ENCODE assay signal across 8 cellular contexts in the genomic region with DNA sequence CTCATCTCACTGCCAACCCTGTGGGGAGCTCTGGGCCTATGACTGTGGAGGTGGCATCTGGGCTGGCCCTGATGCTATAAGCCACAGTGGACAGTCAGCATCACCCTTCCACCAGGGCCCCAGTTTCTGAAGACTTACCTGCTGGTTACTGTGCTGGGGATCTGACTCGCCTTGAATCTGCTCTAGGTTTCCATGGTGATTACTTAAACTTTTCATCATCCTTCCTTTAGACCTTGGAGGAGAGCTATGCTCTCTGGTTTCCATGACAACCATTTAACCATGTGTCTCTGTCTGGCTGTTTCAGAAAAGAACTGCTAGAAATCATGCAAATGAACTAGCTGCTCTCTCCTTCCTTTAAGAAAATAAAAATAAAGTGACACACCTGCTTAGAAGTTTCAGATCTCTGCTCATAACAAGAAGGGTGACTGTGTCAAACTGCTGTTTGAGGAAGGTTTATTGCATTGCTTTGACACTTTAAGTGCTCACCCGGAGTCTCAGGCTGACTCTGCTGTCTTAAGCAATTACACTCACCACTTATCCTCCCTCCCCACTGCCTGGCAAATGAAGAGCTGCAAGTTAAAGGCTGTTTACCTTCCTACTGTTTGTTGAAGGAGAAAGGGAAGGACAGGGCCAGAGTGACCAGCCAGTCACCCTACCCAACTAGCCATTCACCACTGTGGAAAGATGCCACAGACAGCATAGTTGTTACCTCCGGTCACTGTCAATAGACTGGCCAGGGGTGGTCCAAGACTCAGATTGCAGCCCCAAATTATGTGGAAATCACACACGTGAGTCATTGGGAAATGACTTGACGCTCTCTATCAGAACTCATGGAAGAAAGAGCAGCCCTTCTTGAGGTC.
DNase-seq lines count a peak whose midpoint lies in the region; ATAC-seq lines count a peak whose summit lies in the region.

No MANE protein-coding gene starts in this region.

- H3K27me3 Mint-ChIP-seq in T-cell, result peaks cover 11% of the 10 kb centered on the region in 2 donors

- peaks cover 2 to 8% (median 6%) of the 10 kb centered on the region in 3 donors for H3K4me1 Mint-ChIP-seq in T-cell

- no peak overlapping the region for H3K4me3 Mint-ChIP-seq in T-cell

- no peaks in the 10 kb centered on the region for H3K36me3 Mint-ChIP-seq in T-cell

- POLR2A ChIA-PET in T-cell (lab: Charles Lee), result no interaction called here

- intact Hi-C loops in left colon (cut with DNase I, micrococcal nuclease), result no loop called here

- ATAC-seq in HG02870 (IDR thresholded peaks at IDR 0.05; ENCODE audit: unreplicated experiment) (peak; percentile 95), T-cell (replicated peaks in 1 of 4) (peak in 3 of 4 experiments; percentile 27 to 32 (median 27)), left colon (peak; percentile 50)

- CTCF ChIA-PET in T-cell (lab: Charles Lee), result no interaction called here

- peak; percentile 66 for DNase-seq in activated effector memory CD4-positive, alpha-beta T cell treated with anti-CD3 and anti-CD28 coated beads, Interleukin-2, amount 50 U/mL, for 16 hours
- DNase-seq in activated effector memory CD4-positive, alpha-beta T cell treated with Interleukin-2 at 50 U/mL for 16 hours, result no peak
- DNase-seq in T-cell (no peak), left colon (no peak), RKO (ENCODE audit: low spot score) (no peak), dermis blood vessel endothelial cell (no peak), NCI-H2196 (lab: John Stamatoyannopoulos, UW; ENCODE audit: unreplicated experiment) (no peak)

- H3K27ac Mint-ChIP-seq in T-cell, result no peak overlapping the region

- no peaks in the 10 kb centered on the region for H3K9me3 Mint-ChIP-seq in T-cell

Comparison
In these comparisons a context has a peak if more than half of its experiments do, and no peak if none do; other contexts are left out.
1. ATAC-seq: peak in every context shown above with its lines; median percentile 95 in HG02870; 50 in left colon; 27 in T-cell.